Comparison of ENCODE assay signal across 1 cellular context in genomic region chr9:97632992-97633858, GRCh38.
A peak's percentile ranks its signal among the peaks of the same experiment; 100 is the strongest.
TF ChIP-seq lines count a peak whose summit lies in the region.

Gene NCBP1, plus strand, starts transcription at chr9:97633821. Its CDS starts 61 bp downstream, at chr9:97633882.
Gene TSTD2, minus strand, starts transcription at chr9:97633368. Its CDS starts 5,806 bp downstream, at chr9:97627562.

TF ChIP-seq in HepG2, 621 proteins besides CTCF, POLR2A, EP300 and RAD21 (continued from another document and continues in another):
- TF ChIP-seq PRDM10 (CRISPR knock-in tag; IDR thresholded peaks at IDR 0.05; ENCODE audit: low read depth), result peak; percentile 74
- no peak for TF ChIP-seq ZBTB1 (CRISPR knock-in tag; IDR thresholded peaks at IDR 0.05; ENCODE audit: borderline replicate concordance)
- 0 out of 2 replicates have a peak, but pooled peaks have one; percentile 13 for TF ChIP-seq KLF6 (CRISPR knock-in tag; IDR thresholded peaks at IDR 0.05)
- peak; percentile 20 for TF ChIP-seq PHF5A (CRISPR knock-in tag; IDR thresholded peaks at IDR 0.05; ENCODE audit: low read depth, unreplicated experiment)
- no peak for TF ChIP-seq ZNF619 (CRISPR knock-in tag; IDR thresholded peaks at IDR 0.05)
- TF ChIP-seq FOXK1 (CRISPR knock-in tag; IDR thresholded peaks at IDR 0.05; ENCODE audit: borderline replicate concordance, low read depth), result peak; percentile 51; the same call in 1 of the 2 replicates
- peak; percentile 20 for TF ChIP-seq ZNF44 (CRISPR knock-in tag; IDR thresholded peaks at IDR 0.05)
- TF ChIP-seq ZNF143 (CRISPR knock-in tag; IDR thresholded peaks at IDR 0.05), result peak; percentile 89
- peak; percentile 45; the same call in 1 of the 2 replicates for TF ChIP-seq NAIF1 (CRISPR knock-in tag; IDR thresholded peaks at IDR 0.05; ENCODE audit: borderline replicate concordance)
- peak; percentile 40; the same call in 1 of the 2 replicates for TF ChIP-seq PPARG (CRISPR knock-in tag; conservative IDR thresholded peaks at IDR 0.05)
- TF ChIP-seq NR0B2 (CRISPR knock-in tag; IDR thresholded peaks at IDR 0.05), result peak; percentile 68; the same call in 1 of the 2 replicates
- peak; percentile 63; the same call in 1 of the 2 replicates for TF ChIP-seq GATAD2A (CRISPR knock-in tag; IDR thresholded peaks at IDR 0.05)
- TF ChIP-seq ZSCAN5A (CRISPR knock-in tag; IDR thresholded peaks at IDR 0.05; ENCODE audit: borderline replicate concordance), result peak; percentile 32; the same call in 1 of the 2 replicates
- TF ChIP-seq ARNTL (CRISPR knock-in tag; IDR thresholded peaks at IDR 0.05), result peak; percentile 60
- TF ChIP-seq ZBTB25 (CRISPR knock-in tag; IDR thresholded peaks at IDR 0.05), result peak; percentile 100
- TF ChIP-seq ATF2 (CRISPR knock-in tag; IDR thresholded peaks at IDR 0.05), result peak; percentile 68; the same call in 1 of the 2 replicates
- peak; percentile 56; the same call in 1 of the 2 replicates for TF ChIP-seq ZSCAN25 (CRISPR knock-in tag; IDR thresholded peaks at IDR 0.05)
- TF ChIP-seq KLF12 (CRISPR knock-in tag; IDR thresholded peaks at IDR 0.05; ENCODE audit: borderline replicate concordance), result peak; percentile 77; the same call in 1 of the 2 replicates
- TF ChIP-seq CSRNP1 (CRISPR knock-in tag; IDR thresholded peaks at IDR 0.05), result peak; percentile 47; the same call in 1 of the 2 replicates
- peak; percentile 98 for TF ChIP-seq GMEB1 (CRISPR knock-in tag; IDR thresholded peaks at IDR 0.05; ENCODE audit: borderline replicate concordance)
- peak; percentile 44; the same call in 1 of the 2 replicates for TF ChIP-seq ZFP90 (CRISPR knock-in tag; IDR thresholded peaks at IDR 0.05; ENCODE audit: borderline replicate concordance)
- TF ChIP-seq LBX2 (CRISPR knock-in tag; IDR thresholded peaks at IDR 0.05; ENCODE audit: borderline replicate concordance), result no peak
- TF ChIP-seq ZNF350 (CRISPR knock-in tag; IDR thresholded peaks at IDR 0.05; ENCODE audit: borderline replicate concordance, low read depth), result peak; percentile 82; the same call in 1 of the 2 replicates
- TF ChIP-seq HNF1A (IDR thresholded peaks at IDR 0.05; ENCODE audit: low read depth), result no peak
- peak; percentile 43; the same call in 1 of the 2 replicates for TF ChIP-seq HNF1A (CRISPR knock-in tag; IDR thresholded peaks at IDR 0.05; ENCODE audit: borderline replicate concordance)
- TF ChIP-seq ZNF605 (CRISPR knock-in tag; IDR thresholded peaks at IDR 0.05), result peak; percentile 84
- TF ChIP-seq ATF6 (CRISPR knock-in tag; conservative IDR thresholded peaks at IDR 0.05), result peak; percentile 67
- TF ChIP-seq TOPORS (CRISPR knock-in tag; IDR thresholded peaks at IDR 0.05), result no peak; the same call in none of the 2 replicates
- TF ChIP-seq RFX5 (IDR thresholded peaks at IDR 0.05; ENCODE audit: low read depth, low read length), result peak; percentile 78
- peak; percentile 38; the same call in 1 of the 2 replicates for TF ChIP-seq THAP7 (CRISPR knock-in tag; IDR thresholded peaks at IDR 0.05)
- TF ChIP-seq PBX3 (CRISPR knock-in tag; IDR thresholded peaks at IDR 0.05; ENCODE audit: borderline replicate concordance), result no peak
- TF ChIP-seq MAX (IDR thresholded peaks at IDR 0.05), result peak; percentile 83
- TF ChIP-seq ZMAT3 (CRISPR knock-in tag; conservative IDR thresholded peaks at IDR 0.05), result peak; percentile 95
